12 cellular contexts compared by ENCODE assay signal in the genomic region with DNA sequence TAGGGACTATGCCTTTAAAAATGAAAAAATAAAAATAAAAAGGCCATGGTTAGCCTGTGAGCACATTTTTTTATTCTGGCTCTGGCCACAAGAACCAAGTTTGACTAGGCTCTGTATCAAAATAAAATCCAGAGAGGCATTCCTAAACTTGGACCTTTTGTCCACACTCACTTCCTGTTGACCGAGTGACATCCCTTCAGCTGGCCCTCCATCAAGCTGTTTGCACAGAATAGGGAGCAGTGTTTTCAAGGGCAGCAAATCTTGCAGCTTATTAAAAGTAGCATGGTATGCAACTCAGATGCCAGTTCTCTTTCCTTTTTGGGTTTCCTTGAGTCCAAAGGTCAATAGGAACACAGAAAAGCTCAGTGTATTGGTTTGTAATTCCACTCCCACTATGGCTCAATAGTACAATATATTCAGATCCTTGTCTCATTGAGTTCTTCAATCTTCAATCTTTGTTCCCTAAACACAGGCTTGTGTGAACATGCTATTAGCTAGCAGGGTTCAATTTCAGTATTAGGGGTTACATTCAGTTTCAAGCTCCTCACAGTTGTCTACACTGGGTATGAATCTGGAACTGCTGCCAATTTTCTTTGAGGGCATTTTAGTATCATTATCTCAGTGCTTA.
DNase-seq lines count a peak whose midpoint lies in the region; ATAC-seq and TF ChIP-seq lines count a peak whose summit lies in the region.
"Had no signal": no experiment of that assay in that cellular context is flagged by ENCODE, and none has a peak within 500 bp of the region (broad histone marks: within the 10 kb centered on the region; RNA-seq: fewer than 3 reads in every experiment).

No MANE protein-coding gene starts in this region.

- H3K36me3 ChIP-seq in ACC112 (ENCODE audit: insufficient read depth, low read length) (no peaks in the 10 kb centered on the region), neural cell (ENCODE audit: insufficient read depth, low read length) (no peaks in the 10 kb centered on the region), GM23338 (ENCODE audit: insufficient read depth) (no peaks in the 10 kb centered on the region)

- DNase-seq in NCI-H2196 treated with DMSO at 0.1 percent for 48 hours (lab: John Stamatoyannopoulos, UW; ENCODE audit: unreplicated experiment) (peak; percentile 8), fibroblast of gingiva (ENCODE audit: low read depth) (peak; percentile 98), NCI-H226 (no peak), GM23338 (ENCODE audit: low spot score) (no peak), GM13977 (ENCODE audit: low spot score) (no peak)
- DNase-seq: activated CD8-positive, alpha-beta memory T cell treated with anti-CD3 and anti-CD28 coated beads, Interleukin-2, amount 10 ng/mL, durations not matched to agents 7 days and 5 days; CD4-positive, CD25-positive, alpha-beta regulatory T cell; foreskin keratinocyte; PC-9 had no signal

- peaks cover 25% of the 10 kb centered on the region for H3K4me1 ChIP-seq in ACC112 (ENCODE audit: control insufficient read depth, insufficient read depth, low read length, unreplicated experiment)
- H3K4me1 ChIP-seq in GM23338 (ENCODE audit: insufficient read depth), result peaks cover 4% of the 10 kb centered on the region; the same call in 1 of the 2 replicates
- H3K4me1 ChIP-seq: foreskin keratinocyte had no signal

- H3K27ac ChIP-seq in ACC112 (ENCODE audit: low read depth, low read length) (peak overlapping the region; percentile 71), neural cell (ENCODE audit: low read length) (no peak overlapping the region), GM23338 (ENCODE audit: low read depth) (no peak overlapping the region)
- H3K27ac ChIP-seq: foreskin keratinocyte, PC-9 had no signal

- no peak for TF ChIP-seq RAD21 in neural cell (conservative IDR thresholded peaks at IDR 0.05)

- no peaks in the 10 kb centered on the region for H3K9me3 ChIP-seq in neural cell (ENCODE audit: low read length)

- H2AFZ ChIP-seq in ACC112 (ENCODE audit: low read length, unreplicated experiment), result peak overlapping the region; percentile 7
- no peak overlapping the region for H2AFZ ChIP-seq in neural cell (ENCODE audit: low read depth, low read length)
- no peak overlapping the region for H2AFZ ChIP-seq in GM23338
- H2AFZ ChIP-seq: PC-9 had no signal

- TF ChIP-seq CTCF in neural cell (IDR thresholded peaks at IDR 0.05; ENCODE audit: poor library complexity, severe bottlenecking) (no peak), GM23338 (conservative IDR thresholded peaks at IDR 0.05; ENCODE audit: low read depth in 2 of 2) (no peak), GM13977 (IDR thresholded peaks at IDR 0.05; ENCODE audit: extremely low read depth, insufficient read depth, missing control alignments) (no peak)

- no peak overlapping the region for H3K4me3 Mint-ChIP-seq in GM23338
- H3K4me3 Mint-ChIP-seq: activated CD8-positive, alpha-beta memory T cell treated with anti-CD3 and anti-CD28 coated beads, Interleukin-2, amount 10 ng/mL, durations not matched to agents 7 days and 5 days; CD4-positive, CD25-positive, alpha-beta regulatory T cell had no signal

- no peak for ATAC-seq in GM23338
- no peak for ATAC-seq in HG02885 (IDR thresholded peaks at IDR 0.05; ENCODE audit: poor library complexity, unreplicated experiment)
- ATAC-seq: activated CD8-positive, alpha-beta memory T cell treated with anti-CD3 and anti-CD28 coated beads, Interleukin-2, amount 10 ng/mL, durations not matched to agents 7 days and 5 days; foreskin keratinocyte had no signal

- no peak overlapping the region; the same call in 1 of the 2 replicates for H3K4me3 ChIP-seq in ACC112 (ENCODE audit: low read depth, low read length)
- H3K4me3 ChIP-seq in neural cell (ENCODE audit: low read length), result no peak overlapping the region
- no peak overlapping the region for H3K4me3 ChIP-seq in GM23338
- H3K4me3 ChIP-seq: PC-9 had no signal

- in situ Hi-C loops in GM13977 (cut with MboI; ENCODE audit: low pct_unique_long_range_greater_than_20kb, low sequenced_read_pairs, unreplicated experiment), result no loop called here

- H3K9me3 Mint-ChIP-seq in GM23338, result no peaks in the 10 kb centered on the region

- no peaks in the 10 kb centered on the region for H3K9me2 ChIP-seq in neural cell (ENCODE audit: insufficient read depth, low read length)
- no peaks in the 10 kb centered on the region for H3K9me2 ChIP-seq in GM23338 (ENCODE audit: insufficient read depth)

- H3K9ac ChIP-seq in neural cell (ENCODE audit: low read length), result no peak overlapping the region

- H3K4me2 ChIP-seq in neural cell (ENCODE audit: low read length) (no peak overlapping the region), GM23338 (no peak overlapping the region)
- H3K4me2 ChIP-seq: PC-9 had no signal

- H3K79me2 ChIP-seq in ACC112 (ENCODE audit: control insufficient read depth, insufficient read depth, low read length, unreplicated experiment) (peaks cover 10% of the 10 kb centered on the region), neural cell (replicated peaks; ENCODE audit: insufficient read depth, low read length) (no peaks in the 10 kb centered on the region), GM23338 (replicated peaks; ENCODE audit: insufficient read depth) (no peaks in the 10 kb centered on the region)

- H3K36me3 Mint-ChIP-seq in GM23338 (ENCODE audit: low read depth), result no peaks in the 10 kb centered on the region
- H3K36me3 Mint-ChIP-seq: activated CD8-positive, alpha-beta memory T cell treated with anti-CD3 and anti-CD28 coated beads, Interleukin-2, amount 10 ng/mL, durations not matched to agents 7 days and 5 days; CD4-positive, CD25-positive, alpha-beta regulatory T cell had no signal

- peaks cover 5% of the 10 kb centered on the region for H3K27me3 Mint-ChIP-seq in GM23338 (ENCODE audit: insufficient read depth, low read depth, poor library complexity)
- H3K27me3 Mint-ChIP-seq: activated CD8-positive, alpha-beta memory T cell treated with anti-CD3 and anti-CD28 coated beads, Interleukin-2, amount 10 ng/mL, durations not matched to agents 7 days and 5 days; CD4-positive, CD25-positive, alpha-beta regulatory T cell had no signal

- H4K20me1 ChIP-seq in neural cell (ENCODE audit: insufficient read depth), result no peaks in the 10 kb centered on the region
- no peaks in the 10 kb centered on the region for H4K20me1 ChIP-seq in GM23338 (replicated peaks; ENCODE audit: insufficient read depth)

- no peaks in the 10 kb centered on the region for H3K4me1 Mint-ChIP-seq in GM23338
- H3K4me1 Mint-ChIP-seq: activated CD8-positive, alpha-beta memory T cell treated with anti-CD3 and anti-CD28 coated beads, Interleukin-2, amount 10 ng/mL, durations not matched to agents 7 days and 5 days had no signal

- H3K27me3 ChIP-seq in ACC112 (ENCODE audit: insufficient read depth, low read length), result no peaks in the 10 kb centered on the region
- H3K27me3 ChIP-seq in neural cell (ENCODE audit: insufficient read depth, low read depth, low read length), result no peaks in the 10 kb centered on the region
- H3K27me3 ChIP-seq in GM23338 (ENCODE audit: insufficient read depth), result no peaks in the 10 kb centered on the region
- H3K27me3 ChIP-seq: foreskin keratinocyte had no signal

- H3F3A ChIP-seq in neural cell (ENCODE audit: insufficient read depth, low read length, poor library complexity, severe bottlenecking), result no peaks in the 10 kb centered on the region
- no peaks in the 10 kb centered on the region for H3F3A ChIP-seq in GM23338 (replicated peaks; ENCODE audit: low read depth)

- H3K27ac Mint-ChIP-seq in GM23338, result no peak overlapping the region
- H3K27ac Mint-ChIP-seq: activated CD8-positive, alpha-beta memory T cell treated with anti-CD3 and anti-CD28 coated beads, Interleukin-2, amount 10 ng/mL, durations not matched to agents 7 days and 5 days; CD4-positive, CD25-positive, alpha-beta regulatory T cell had no signal

- TF ChIP-seq EP300 in neural cell (conservative IDR thresholded peaks at IDR 0.05; ENCODE audit: poor library complexity, severe bottlenecking), result no peak

TF ChIP-seq in neural cell, 6 proteins besides CTCF, POLR2A, EP300 and RAD21 (continues in another document):
- TF ChIP-seq EZH2 (IDR thresholded peaks at IDR 0.05; ENCODE audit: borderline replicate concordance, insufficient read depth, low read length, poor library complexity, severe bottlenecking) (no peak), POLR2AphosphoS5 (IDR thresholded peaks at IDR 0.05) (peak; percentile 63), MXI1 (conservative IDR thresholded peaks at IDR 0.05; ENCODE audit: poor library complexity, severe bottlenecking) (no peak)

TF ChIP-seq in GM23338, 12 proteins besides CTCF, POLR2A, EP300 and RAD21 (continues in another document):
- no peak for TF ChIP-seq CREB1 (CRISPR knock-in tag; IDR thresholded peaks at IDR 0.05; ENCODE audit: low read depth)
- TF ChIP-seq STAT1 (IDR thresholded peaks at IDR 0.05; ENCODE audit: unreplicated experiment), result no peak
- TF ChIP-seq, protein P1, sequence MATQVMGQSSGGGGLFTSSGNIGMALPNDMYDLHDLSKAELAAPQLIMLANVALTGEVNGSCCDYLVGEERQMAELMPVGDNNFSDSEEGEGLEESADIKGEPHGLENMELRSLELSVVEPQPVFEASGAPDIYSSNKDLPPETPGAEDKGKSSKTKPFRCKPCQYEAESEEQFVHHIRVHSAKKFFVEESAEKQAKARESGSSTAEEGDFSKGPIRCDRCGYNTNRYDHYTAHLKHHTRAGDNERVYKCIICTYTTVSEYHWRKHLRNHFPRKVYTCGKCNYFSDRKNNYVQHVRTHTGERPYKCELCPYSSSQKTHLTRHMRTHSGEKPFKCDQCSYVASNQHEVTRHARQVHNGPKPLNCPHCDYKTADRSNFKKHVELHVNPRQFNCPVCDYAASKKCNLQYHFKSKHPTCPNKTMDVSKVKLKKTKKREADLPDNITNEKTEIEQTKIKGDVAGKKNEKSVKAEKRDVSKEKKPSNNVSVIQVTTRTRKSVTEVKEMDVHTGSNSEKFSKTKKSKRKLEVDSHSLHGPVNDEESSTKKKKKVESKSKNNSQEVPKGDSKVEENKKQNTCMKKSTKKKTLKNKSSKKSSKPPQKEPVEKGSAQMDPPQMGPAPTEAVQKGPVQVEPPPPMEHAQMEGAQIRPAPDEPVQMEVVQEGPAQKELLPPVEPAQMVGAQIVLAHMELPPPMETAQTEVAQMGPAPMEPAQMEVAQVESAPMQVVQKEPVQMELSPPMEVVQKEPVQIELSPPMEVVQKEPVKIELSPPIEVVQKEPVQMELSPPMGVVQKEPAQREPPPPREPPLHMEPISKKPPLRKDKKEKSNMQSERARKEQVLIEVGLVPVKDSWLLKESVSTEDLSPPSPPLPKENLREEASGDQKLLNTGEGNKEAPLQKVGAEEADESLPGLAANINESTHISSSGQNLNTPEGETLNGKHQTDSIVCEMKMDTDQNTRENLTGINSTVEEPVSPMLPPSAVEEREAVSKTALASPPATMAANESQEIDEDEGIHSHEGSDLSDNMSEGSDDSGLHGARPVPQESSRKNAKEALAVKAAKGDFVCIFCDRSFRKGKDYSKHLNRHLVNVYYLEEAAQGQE (IDR thresholded peaks at IDR 0.05; ENCODE audit: unreplicated experiment), result no peak
- no peak for TF ChIP-seq POLR2AphosphoS5 (IDR thresholded peaks at IDR 0.05; ENCODE audit: low read depth)
- no peak for TF ChIP-seq EZH2 (IDR thresholded peaks at IDR 0.05; ENCODE audit: low read depth, unreplicated experiment)

Comparison
In these comparisons a context has a peak if more than half of its experiments do, and no peak if none do; other contexts are left out.
1. DNase-seq: peak in NCI-H2196 treated with DMSO at 0.1 percent for 48 hours (single experiment) and fibroblast of gingiva (single experiment); none in NCI-H226 (single experiment), GM23338 (single experiment) and GM13977 (single experiment).